ENCODE assay signal across 31 cellular contexts in genomic region chr6:113385020-113385431, GRCh38.
A peak's percentile ranks its signal among the peaks of the same experiment; 100 is the strongest.
DNase-seq lines count a peak whose midpoint lies in the region; ATAC-seq, FAIRE-seq and TF ChIP-seq lines count a peak whose summit lies in the region.
"Had no signal": no experiment of that assay in that cellular context is flagged by ENCODE, and none has a peak within 500 bp of the region (broad histone marks: within the 10 kb centered on the region; RNA-seq: fewer than 3 reads in every experiment).

No MANE protein-coding gene starts in this region.

- H3K9me3 ChIP-seq in PC-3 (ENCODE audit: low read length) (no peaks in the 10 kb centered on the region), keratinocyte (ENCODE audit: control insufficient read depth, low read depth, low read length) (no peaks in the 10 kb centered on the region)
- H3K9me3 ChIP-seq: ascending aorta, BLaER1, lower lobe of right lung, upper lobe of right lung had no signal

- H3K9me1 ChIP-seq in keratinocyte (ENCODE audit: control insufficient read depth, extremely low read depth, insufficient read depth, low read length), result no peaks in the 10 kb centered on the region

- H3K4me2 ChIP-seq in PC-3 (ENCODE audit: low read length), result no peak overlapping the region
- H3K4me2 ChIP-seq in keratinocyte (ENCODE audit: control insufficient read depth, extremely low read depth, insufficient read depth, low read depth, low read length), result no peak overlapping the region
- no peak overlapping the region for H3K4me2 ChIP-seq in GM23338
- H3K4me2 ChIP-seq: BLaER1 had no signal

- H3K9me2 ChIP-seq in PC-3 (replicated peaks; ENCODE audit: low read length) (no peaks in the 10 kb centered on the region), GM23338 (ENCODE audit: insufficient read depth) (no peaks in the 10 kb centered on the region)

- no peaks in the 10 kb centered on the region for H3K4me1 Mint-ChIP-seq in GM23338
- H3K4me1 Mint-ChIP-seq in stimulated activated naive CD8-positive, alpha-beta T cell treated with anti-CD3 and anti-CD28 coated beads, Interleukin-15, amount 100 ng/mL, for 72 hours, result no peaks in the 10 kb centered on the region
- H3K4me1 Mint-ChIP-seq: activated CD4-positive, alpha-beta memory T cell treated with anti-CD3 and anti-CD28 coated beads, Interleukin-2, amount 10 ng/mL, durations not matched to agents 7 days and 5 days; natural killer cell; stimulated activated effector memory CD8-positive, alpha-beta T cell treated with anti-CD3 and anti-CD28 coated beads, Interleukin-12 subunit alpha, Interleukin-12 subunit beta, amount 100 ng/mL, for 72 hours had no signal

- H3K27me3 Mint-ChIP-seq in GM23338 (ENCODE audit: insufficient read depth, low read depth, poor library complexity), result peaks cover 4% of the 10 kb centered on the region
- H3K27me3 Mint-ChIP-seq in stimulated activated naive CD8-positive, alpha-beta T cell treated with anti-CD3 and anti-CD28 coated beads, Interleukin-15, amount 100 ng/mL, for 72 hours, result no peaks in the 10 kb centered on the region
- H3K27me3 Mint-ChIP-seq: activated CD4-positive, alpha-beta memory T cell treated with anti-CD3 and anti-CD28 coated beads, Interleukin-2, amount 10 ng/mL, durations not matched to agents 7 days and 5 days; IgD-negative memory B cell had no signal

- H3K27ac Mint-ChIP-seq in GM23338, result no peak overlapping the region
- no peak overlapping the region for H3K27ac Mint-ChIP-seq in stimulated activated naive CD8-positive, alpha-beta T cell treated with anti-CD3 and anti-CD28 coated beads, Interleukin-15, amount 100 ng/mL, for 72 hours
- H3K27ac Mint-ChIP-seq: activated CD4-positive, alpha-beta memory T cell treated with anti-CD3 and anti-CD28 coated beads, Interleukin-2, amount 10 ng/mL, durations not matched to agents 7 days and 5 days; activated naive CD4-positive, alpha-beta T cell treated with anti-CD3 and anti-CD28 coated beads, Interleukin-2, amount 50 U/mL, for 72 hours; activated T-helper 2 cell treated with anti-CD3 and anti-CD28 coated beads, Interferon-gamma antibody, Interleukin-2, Interleukin-4, amounts not matched to agents 10 μg/mL and 5 μg/mL and 100 μg/mL, durations not matched to agents 14 hours and 24 hours and 36 hours; IgD-negative memory B cell; natural killer cell; stimulated activated effector memory CD8-positive, alpha-beta T cell treated with anti-CD3 and anti-CD28 coated beads, Interleukin-12 subunit alpha, Interleukin-12 subunit beta, amount 100 ng/mL, for 72 hours had no signal

- intact Hi-C loops in PC-3 (cut with micrococcal nuclease), result no loop called here

- no peak for TF ChIP-seq POLR2A in GM12892 (IDR thresholded peaks at IDR 0.05; ENCODE audit: low read depth, low read length)

- DNase-seq in EL (peak; percentile 70), PC-3 (peak; percentile 33), astrocyte of the spinal cord (ENCODE audit: low read depth, low spot score) (peak; percentile 62), keratinocyte (ENCODE audit: low read depth, low spot score) (no peak), GM12892 (ENCODE audit: insufficient read length) (no peak), GM23338 (ENCODE audit: low spot score) (no peak)
- DNase-seq in stimulated activated naive CD8-positive, alpha-beta T cell treated with anti-CD3 and anti-CD28 coated beads, Interleukin-15, amount 100 ng/mL, for 72 hours, result no peak
- DNase-seq: ACHN; activated CD4-positive, alpha-beta memory T cell treated with anti-CD3 and anti-CD28 coated beads, Interleukin-2, amount 10 ng/mL, durations not matched to agents 7 days and 5 days; activated CD4-positive, alpha-beta T cell treated with anti-CD3 and anti-CD28 coated beads for 1 hour; activated CD8-positive, alpha-beta memory T cell treated with anti-CD3 and anti-CD28 coated beads, Interleukin-2, amount 50 U/mL, for 48 hours; DMS53; kidney glomerular epithelial cell; lower lobe of right lung; natural killer cell; NCI-H1048; NCI-H1694 treated with DMSO at 0.1 percent for 48 hours; NCI-H510A treated with DMSO at 0.1 percent for 48 hours; right cardiac atrium; SHP77 treated with DMSO at 0.1 percent for 48 hours; stimulated activated CD4-positive, alpha-beta T cell treated with anti-CD3 and anti-CD28 coated beads, Interleukin-4, amount 100 ng/mL, for 24 hours; upper lobe of right lung had no signal

- ATAC-seq in PC-3 (no peak; the same call in 1 of the 2 replicates), GM23338 (no peak), GM19467 (IDR thresholded peaks at IDR 0.05; ENCODE audit: unreplicated experiment) (no peak)
- ATAC-seq in stimulated activated naive CD8-positive, alpha-beta T cell treated with anti-CD3 and anti-CD28 coated beads, Interleukin-15, amount 100 ng/mL, for 72 hours, result no peak
- ATAC-seq: activated naive CD4-positive, alpha-beta T cell treated with anti-CD3 and anti-CD28 coated beads, Interleukin-2, amount 50 U/mL, for 72 hours; GM12878; lower lobe of right lung; natural killer cell; right cardiac atrium; stimulated activated effector memory CD8-positive, alpha-beta T cell treated with anti-CD3 and anti-CD28 coated beads, Interleukin-12 subunit alpha, Interleukin-12 subunit beta, amount 100 ng/mL, for 72 hours; upper lobe of right lung had no signal

- CTCF ChIA-PET in PC-3 (lab: Charles Lee), result interaction anchor here (0.6 kb wide), 1 partner anchor 33 kb away, joined by 4 read pairs; no protein-coding TSS in a partner anchor

- H3K4me3 Mint-ChIP-seq in GM23338, result no peak overlapping the region
- no peak overlapping the region for H3K4me3 Mint-ChIP-seq in stimulated activated naive CD8-positive, alpha-beta T cell treated with anti-CD3 and anti-CD28 coated beads, Interleukin-15, amount 100 ng/mL, for 72 hours
- H3K4me3 Mint-ChIP-seq: activated CD4-positive, alpha-beta memory T cell treated with anti-CD3 and anti-CD28 coated beads, Interleukin-2, amount 10 ng/mL, durations not matched to agents 7 days and 5 days; IgD-negative memory B cell; natural killer cell; stimulated activated effector memory CD8-positive, alpha-beta T cell treated with anti-CD3 and anti-CD28 coated beads, Interleukin-12 subunit alpha, Interleukin-12 subunit beta, amount 100 ng/mL, for 72 hours had no signal

- BruUV-seq in PC-3 (replicated peaks; lab: Mats Ljungman, UMichigan), result no TSS peak

- H2AFZ ChIP-seq in PC-3 (ENCODE audit: low read length) (no peak overlapping the region), keratinocyte (ENCODE audit: control insufficient read depth, low read length) (no peak overlapping the region), GM23338 (no peak overlapping the region)
- H2AFZ ChIP-seq: parathyroid adenoma had no signal

- H3F3A ChIP-seq in PC-3 (ENCODE audit: low read length, unreplicated experiment) (no peaks in the 10 kb centered on the region), GM23338 (replicated peaks; ENCODE audit: low read depth) (no peaks in the 10 kb centered on the region)

- POLR2A ChIA-PET in PC-3 (lab: Charles Lee; ENCODE audit: unreplicated experiment), result interaction anchor here (0.7 kb wide), 1 partner anchor 183 kb away, joined by 5 read pairs; no protein-coding TSS in a partner anchor

- no peaks in the 10 kb centered on the region for H3K36me3 Mint-ChIP-seq in GM23338 (ENCODE audit: low read depth)
- H3K36me3 Mint-ChIP-seq: activated naive CD4-positive, alpha-beta T cell treated with anti-CD3 and anti-CD28 coated beads, Interleukin-2, amount 50 U/mL, for 72 hours; IgD-negative memory B cell; natural killer cell; stimulated activated effector memory CD8-positive, alpha-beta T cell treated with anti-CD3 and anti-CD28 coated beads, Interleukin-12 subunit alpha, Interleukin-12 subunit beta, amount 100 ng/mL, for 72 hours had no signal

- H3K27ac ChIP-seq in PC-3 (ENCODE audit: low read length), result no peak overlapping the region
- no peak overlapping the region for H3K27ac ChIP-seq in keratinocyte (ENCODE audit: control insufficient read depth, insufficient read depth, low read length)
- H3K27ac ChIP-seq in GM23338 (ENCODE audit: low read depth), result no peak overlapping the region
- H3K27ac ChIP-seq: ascending aorta, BLaER1, lower lobe of right lung, parathyroid adenoma, upper lobe of right lung had no signal

- H3K4me1 ChIP-seq in PC-3 (ENCODE audit: insufficient read depth, low read length) (no peaks in the 10 kb centered on the region; the same call in 1 of the 2 replicates), keratinocyte (ENCODE audit: control insufficient read depth, extremely low read depth, insufficient read depth, low read length) (no peaks in the 10 kb centered on the region), GM23338 (ENCODE audit: insufficient read depth) (no peaks in the 10 kb centered on the region)
- H3K4me1 ChIP-seq: ascending aorta, BLaER1, lower lobe of right lung, parathyroid adenoma had no signal

- no peaks in the 10 kb centered on the region for H4K20me1 ChIP-seq in PC-3 (ENCODE audit: low read length)
- no peaks in the 10 kb centered on the region for H4K20me1 ChIP-seq in keratinocyte (ENCODE audit: control insufficient read depth, extremely low read depth, insufficient read depth, low read length)
- H4K20me1 ChIP-seq in GM23338 (replicated peaks; ENCODE audit: insufficient read depth), result no peaks in the 10 kb centered on the region
- H4K20me1 ChIP-seq: BLaER1 had no signal

- dilution Hi-C loops in keratinocyte (cut with MboI; ENCODE audit: extremely low pct_ligation_motif_present, low sequenced_read_pairs), result no loop called here

- H3K9ac ChIP-seq in PC-3 (ENCODE audit: low read length), result no peak overlapping the region
- H3K9ac ChIP-seq in keratinocyte (ENCODE audit: control insufficient read depth, extremely low read depth, insufficient read depth, low read length), result no peak overlapping the region
- H3K9ac ChIP-seq: BLaER1, parathyroid adenoma had no signal

- FAIRE-seq in keratinocyte (lab: Jason Lieb, UNC), result peak; percentile 44
- no peak for FAIRE-seq in GM12892 (lab: Jason Lieb, UNC)
- FAIRE-seq: GM12878 had no signal

- H3K4me3 ChIP-seq in PC-3 (ENCODE audit: low read length) (no peak overlapping the region), astrocyte of the spinal cord (ENCODE audit: low read depth, low read length) (no peak overlapping the region), keratinocyte (ENCODE audit: control insufficient read depth in 2 of 3, extremely low read depth in 1 of 3, insufficient read depth in 2 of 3, low read depth in 1 of 3, low read length in 3 of 3) (no peak overlapping the region), GM23338 (no peak overlapping the region)
- H3K4me3 ChIP-seq: ascending aorta, BLaER1, GM12878, lower lobe of right lung, upper lobe of right lung had no signal

- no peaks in the 10 kb centered on the region for H3K79me2 ChIP-seq in PC-3 (ENCODE audit: low read length)
- H3K79me2 ChIP-seq in keratinocyte (ENCODE audit: control insufficient read depth, insufficient read depth, low read length), result no peaks in the 10 kb centered on the region
- H3K79me2 ChIP-seq in GM23338 (replicated peaks; ENCODE audit: insufficient read depth), result no peaks in the 10 kb centered on the region
- H3K79me2 ChIP-seq: parathyroid adenoma had no signal

- in situ Hi-C loops in astrocyte of the spinal cord (cut with HindIII; ENCODE audit: low sequenced_read_pairs), result no loop called here

- no peaks in the 10 kb centered on the region for H3K9me3 Mint-ChIP-seq in GM23338
- H3K9me3 Mint-ChIP-seq in stimulated activated naive CD8-positive, alpha-beta T cell treated with anti-CD3 and anti-CD28 coated beads, Interleukin-15, amount 100 ng/mL, for 72 hours, result no peaks in the 10 kb centered on the region
- H3K9me3 Mint-ChIP-seq: activated CD4-positive, alpha-beta memory T cell treated with anti-CD3 and anti-CD28 coated beads, Interleukin-2, amount 10 ng/mL, durations not matched to agents 7 days and 5 days; activated naive CD4-positive, alpha-beta T cell treated with anti-CD3 and anti-CD28 coated beads, Interleukin-2, amount 50 U/mL, for 72 hours; activated T-helper 2 cell treated with anti-CD3 and anti-CD28 coated beads, Interferon-gamma antibody, Interleukin-2, Interleukin-4, amounts not matched to agents 10 μg/mL and 5 μg/mL and 100 μg/mL, durations not matched to agents 14 hours and 24 hours and 36 hours; IgD-negative memory B cell; natural killer cell; stimulated activated effector memory CD8-positive, alpha-beta T cell treated with anti-CD3 and anti-CD28 coated beads, Interleukin-12 subunit alpha, Interleukin-12 subunit beta, amount 100 ng/mL, for 72 hours had no signal

- no peaks in the 10 kb centered on the region for H3K27me3 ChIP-seq in PC-3 (ENCODE audit: low read length)
- H3K27me3 ChIP-seq in keratinocyte (ENCODE audit: control insufficient read depth, extremely low read depth, insufficient read depth, low read length), result no peaks in the 10 kb centered on the region
- no peaks in the 10 kb centered on the region for H3K27me3 ChIP-seq in GM23338 (ENCODE audit: insufficient read depth)
- H3K27me3 ChIP-seq: ascending aorta, BLaER1, upper lobe of right lung had no signal

- TF ChIP-seq CTCF in PC-3 (conservative IDR thresholded peaks at IDR 0.05; ENCODE audit: low read depth, low read length) (no peak), astrocyte of the spinal cord (IDR thresholded peaks at IDR 0.05; ENCODE audit: low read depth, low read length) (no peak), keratinocyte (optimal IDR thresholded peaks at IDR 0.05 in 1 of 3, IDR thresholded peaks at IDR 0.05 in 1 of 3, conservative IDR thresholded peaks at IDR 0.05 in 1 of 3; ENCODE audit: extremely low read depth in 1 of 3, insufficient read depth in 2 of 3, low read length in 3 of 3) (no peak), GM23338 (conservative IDR thresholded peaks at IDR 0.05; ENCODE audit: low read depth in 2 of 2) (no peak)

- no peaks in the 10 kb centered on the region for H3K36me3 ChIP-seq in PC-3 (ENCODE audit: low read depth, low read length)
- H3K36me3 ChIP-seq in keratinocyte (ENCODE audit: control insufficient read depth in 2 of 2, extremely low read depth in 1 of 2, insufficient read depth in 2 of 2, low read length in 2 of 2), result no peaks in the 10 kb centered on the region
- no peaks in the 10 kb centered on the region for H3K36me3 ChIP-seq in GM23338 (ENCODE audit: insufficient read depth)
- H3K36me3 ChIP-seq: ascending aorta, BLaER1, lower lobe of right lung, upper lobe of right lung had no signal

Comparison
In these comparisons a context has a peak if more than half of its experiments do, and no peak if none do; other contexts are left out.
1. DNase-seq: peak in EL (single experiment), PC-3 (single experiment) and astrocyte of the spinal cord (single experiment); none in keratinocyte (single experiment), GM12892 (single experiment), GM23338 (single experiment) and stimulated activated naive CD8-positive, alpha-beta T cell treated with anti-CD3 and anti-CD28 coated beads, Interleukin-15, amount 100 ng/mL, for 72 hours (0 of 2).